22 cellular contexts compared by ENCODE assay signal in genomic region chr7:118793552-118793951, GRCh38.
DNase-seq lines count a peak whose midpoint lies in the region; ATAC-seq and TF ChIP-seq lines count a peak whose summit lies in the region.
"Had no signal": no experiment of that assay in that cellular context is flagged by ENCODE, and none has a peak within 500 bp of the region (broad histone marks: within the 10 kb centered on the region; RNA-seq: fewer than 3 reads in every experiment).

No MANE protein-coding gene starts in this region.

- peaks cover 18% of the 10 kb centered on the region for H3K4me1 Mint-ChIP-seq in osteocyte (ENCODE audit: unreplicated experiment)
- H3K4me1 Mint-ChIP-seq: T-cell had no signal

- TF ChIP-seq CTCF in osteocyte (IDR thresholded peaks at IDR 0.05), result no peak

- peak overlapping the region; percentile 58 for H3K27ac Mint-ChIP-seq in osteocyte (ENCODE audit: unreplicated experiment)
- H3K27ac Mint-ChIP-seq: CD4-positive, alpha-beta T cell; T-cell had no signal

- no peak for ATAC-seq in GM21515 (IDR thresholded peaks at IDR 0.05; ENCODE audit: unreplicated experiment)
- ATAC-seq: T-cell had no signal

- no peaks in the 10 kb centered on the region for H3K27me3 Mint-ChIP-seq in osteocyte (ENCODE audit: unreplicated experiment)
- H3K27me3 Mint-ChIP-seq: CD4-positive, alpha-beta T cell; T-cell had no signal

- H3K36me3 Mint-ChIP-seq in osteocyte (ENCODE audit: unreplicated experiment), result no peaks in the 10 kb centered on the region
- H3K36me3 Mint-ChIP-seq: T-cell had no signal

- no peak overlapping the region for H3K4me3 Mint-ChIP-seq in osteocyte (ENCODE audit: unreplicated experiment)
- H3K4me3 Mint-ChIP-seq: CD4-positive, alpha-beta T cell; T-cell had no signal

- no peaks in the 10 kb centered on the region for H3K9me3 Mint-ChIP-seq in osteocyte (ENCODE audit: unreplicated experiment)
- H3K9me3 Mint-ChIP-seq: CD4-positive, alpha-beta T cell had no signal

- peak; percentile 48 for DNase-seq in Kasumi-1 (lab: John Stamatoyannopoulos, UW)
- DNase-seq in MV-4-11 (lab: John Stamatoyannopoulos, UW), result peak; percentile 91
- peak; percentile 68 for DNase-seq in OCI-M1 (lab: John Stamatoyannopoulos, UW)
- no peak for DNase-seq in osteocyte (ENCODE audit: extremely low spot score, unreplicated experiment)
- no peak for DNase-seq in activated CD4-positive, alpha-beta T cell treated with anti-CD3 and anti-CD28 coated beads for 48 hours
- DNase-seq in NCI-H1105 (lab: John Stamatoyannopoulos, UW), result no peak
- DNase-seq: CD4-positive, alpha-beta T cell; COR-L47; DMS 273 treated with DMSO at 0.1 percent for 48 hours; DMS79 treated with DMSO at 0.1 percent for 48 hours; KG1; NCI-H1048; NCI-H1436; NCI-H187 treated with DMSO at 0.1 percent for 48 hours; NCI-H2107; NCI-H69; PC-9; RPMI8226; SHP77; SK-N-SH; T-cell had no signal

Comparison
In these comparisons a context has a peak if more than half of its experiments do, and no peak if none do; other contexts are left out.
1. DNase-seq: peak in Kasumi-1 (2 of 2), MV-4-11 (single experiment) and OCI-M1 (single experiment); none in osteocyte (single experiment), activated CD4-positive, alpha-beta T cell treated with anti-CD3 and anti-CD28 coated beads for 48 hours (single experiment) and NCI-H1105 (single experiment).